In genomic region chr10:95279042-95279820, GRCh38 we compare ENCODE assay signal across 9 cellular contexts. TPM values are rescaled to one million over a fixed set of nuclear protein-coding genes. Genes with fewer than 3 reads are reported as not detected.
DNase-seq lines count a peak whose midpoint lies in the region; ATAC-seq and TF ChIP-seq lines count a peak whose summit lies in the region.
"Had no signal": no experiment of that assay in that cellular context is flagged by ENCODE, and none has a peak within 500 bp of the region (broad histone marks: within the 10 kb centered on the region; RNA-seq: fewer than 3 reads in every experiment).

No MANE protein-coding gene starts in this region.

- H3K27ac ChIP-seq in breast epithelium = peak overlapping the region; percentile 81 to 88
- H3K27ac ChIP-seq in liver (ENCODE audit: low read depth in 1 of 2, low read length in 2 of 2) = peak overlapping the region; percentile 87 to 94
- H3K27ac ChIP-seq in uterus = peak overlapping the region; percentile 92

- WGBS in liver = 47% methylated on average over 4 of the region's 4 CpGs

- DNase-seq in breast epithelium (ENCODE audit: low spot score in 2 of 2) (no peak), uterus (no peak), hypothalamus (lab: John Stamatoyannopoulos, UW) (no peak), SW480 (ENCODE audit: low spot score) (no peak)
- DNase-seq: KBM-7 had no signal

- intact Hi-C loops in breast epithelium (cut with DNase I; ENCODE audit: low total_unique reads) = no loop called here
- intact Hi-C loops in uterus (cut with DNase I; ENCODE audit: low total_unique reads) = no loop called here

- H3K36me3 ChIP-seq in breast epithelium (no peaks in the 10 kb centered on the region), liver (ENCODE audit: control insufficient read depth in 4 of 4, insufficient read depth in 3 of 4, low read depth in 1 of 4, low read length in 3 of 4) (no peaks in the 10 kb centered on the region), uterus (no peaks in the 10 kb centered on the region)

- H3K9ac ChIP-seq in liver (ENCODE audit: low read depth in 1 of 2, low read length in 2 of 2) = peak overlapping the region in 1 of 2 donors; percentile 77

- H3K9me3 ChIP-seq in breast epithelium (no peaks in the 10 kb centered on the region), liver (ENCODE audit: control insufficient read depth in 4 of 4, low read length in 3 of 4) (no peaks in the 10 kb centered on the region), uterus (no peaks in the 10 kb centered on the region)

- TF ChIP-seq POLR2A in breast epithelium (IDR thresholded peaks at IDR 0.05) = no peak
- no peak for TF ChIP-seq POLR2A in uterus (IDR thresholded peaks at IDR 0.05)

- H3K4me1 ChIP-seq in breast epithelium (peaks cover 3 to 7% of the 10 kb centered on the region in 2 donors), liver (ENCODE audit: control insufficient read depth in 4 of 4, insufficient read depth in 4 of 4, low read length in 3 of 4) (peaks cover 13 to 32% (median 25%) of the 10 kb centered on the region in 4 donors), uterus (peaks cover 0 to 13% of the 10 kb centered on the region in 2 donors)

- TF ChIP-seq RAD21 in liver (IDR thresholded peaks at IDR 0.05) = no peak

- ATAC-seq in HG02852 (IDR thresholded peaks at IDR 0.05; ENCODE audit: unreplicated experiment) (peak; percentile 60), HG03457 (IDR thresholded peaks at IDR 0.05; ENCODE audit: unreplicated experiment) (no peak)
- ATAC-seq: natural killer cell treated with Interleukin-12 subunit alpha and Interleukin-12 subunit beta and Interleukin-15 and Interleukin-18, amount 100 ng/mL, for 72 hours had no signal

- H3K27me3 ChIP-seq in breast epithelium (no peaks in the 10 kb centered on the region), liver (ENCODE audit: control insufficient read depth in 4 of 4, insufficient read depth in 4 of 4, low read length in 3 of 4) (no peaks in the 10 kb centered on the region), uterus (no peaks in the 10 kb centered on the region)

- no peak overlapping the region for H3K4me3 ChIP-seq in breast epithelium
- H3K4me3 ChIP-seq in liver (ENCODE audit: low read depth in 1 of 3, low read length in 3 of 3) = no peak overlapping the region
- no peak overlapping the region for H3K4me3 ChIP-seq in uterus

- TF ChIP-seq CTCF in breast epithelium (IDR thresholded peaks at IDR 0.05) (no peak), liver (IDR thresholded peaks at IDR 0.05; ENCODE audit: low read depth, low read length, missing input control) (no peak), uterus (IDR thresholded peaks at IDR 0.05) (no peak)

TF ChIP-seq in liver, 16 proteins besides CTCF, POLR2A, EP300 and RAD21:
- peak in 1 of 2 donors; percentile 48 for TF ChIP-seq RXRA (IDR thresholded peaks at IDR 0.05)
- TF ChIP-seq YY1 (IDR thresholded peaks at IDR 0.05) = peak; percentile 26
- TF ChIP-seq EGR1 (IDR thresholded peaks at IDR 0.05; ENCODE audit: low read depth in 2 of 2) = no peak
- no peak for TF ChIP-seq SP1 (IDR thresholded peaks at IDR 0.05)
- peak; percentile 18 for TF ChIP-seq MAX (IDR thresholded peaks at IDR 0.05)
- peak; percentile 37 for TF ChIP-seq FOXA2 (IDR thresholded peaks at IDR 0.05)
- no peak for TF ChIP-seq HNF4G (IDR thresholded peaks at IDR 0.05)
- TF ChIP-seq JUND (IDR thresholded peaks at IDR 0.05) = peak in 1 of 2 donors; percentile 72
- TF ChIP-seq FOXA1 (IDR thresholded peaks at IDR 0.05) = peak; percentile 24
- peak in 1 of 2 donors; percentile 62 for TF ChIP-seq HNF4A (conservative IDR thresholded peaks at IDR 0.05)

RNA-seq across cellular contexts. Expression of gene PDLIM1, which starts 11.6 kb away (rescaled TPM):
- 100 to 1,000 TPM in 1 of 3 donors, 10 to 100 TPM in 2; 80.8 to 143 (median 87.7) TPM for total RNA-seq in breast epithelium
- 10 to 100 TPM; 16.8 to 22.3 TPM for total RNA-seq in liver
- 10 to 100 TPM; 66.7 to 73.4 TPM for polyA plus RNA-seq in liver
- total RNA-seq in uterus = 100 to 1,000 TPM in 2 of 4 donors, 10 to 100 TPM in 2; 14.0 to 192 (median 86.7) TPM
